Comparison of ENCODE assay signal across 14 cellular contexts in genomic region chr2:44929680-44930273, GRCh38. TPM values are rescaled to one million over a fixed set of nuclear protein-coding genes. Genes with fewer than 3 reads are reported as not detected.
DNase-seq lines count a peak whose midpoint lies in the region; ATAC-seq and TF ChIP-seq lines count a peak whose summit lies in the region.
"Had no signal": no experiment of that assay in that cellular context is flagged by ENCODE, and none has a peak within 500 bp of the region (broad histone marks: within the 10 kb centered on the region; RNA-seq: fewer than 3 reads in every experiment).

No MANE protein-coding gene starts in this region.

- H3K27ac Mint-ChIP-seq in activated T-helper 17 cell treated with anti-CD3 and anti-CD28 coated beads, Interleukin-2, amount 50 U/mL, for 72 hours = no peak overlapping the region
- peak overlapping the region; percentile 48 for H3K27ac Mint-ChIP-seq in type B pancreatic cell

- H3K4me3 Mint-ChIP-seq in activated T-helper 17 cell treated with anti-CD3 and anti-CD28 coated beads, Interleukin-2, amount 50 U/mL, for 72 hours = peak overlapping the region; percentile 11
- peak overlapping the region; percentile 78 for H3K4me3 Mint-ChIP-seq in type B pancreatic cell

- H3K4me3 ChIP-seq in right cardiac atrium (ENCODE audit: low read length) (peak overlapping the region; percentile 4), lower lobe of right lung (peak overlapping the region; percentile 25), PC-3 (ENCODE audit: low read length) (no peak overlapping the region)

- H3K36me3 ChIP-seq in lower lobe of right lung (no peaks in the 10 kb centered on the region), PC-3 (ENCODE audit: low read depth, low read length) (no peaks in the 10 kb centered on the region)

- no peaks in the 10 kb centered on the region for H3K9me3 Mint-ChIP-seq in activated T-helper 17 cell treated with anti-CD3 and anti-CD28 coated beads, Interleukin-2, amount 50 U/mL, for 72 hours
- no peaks in the 10 kb centered on the region for H3K9me3 Mint-ChIP-seq in type B pancreatic cell
- H3K9me3 Mint-ChIP-seq: activated T-cell treated with anti-CD3 and anti-CD28 coated beads, Interleukin-2, amount 50 U/mL, for 4 hours had no signal

- no peak overlapping the region for H3K9ac ChIP-seq in PC-3 (ENCODE audit: low read length)

- H4K20me1 ChIP-seq in PC-3 (ENCODE audit: low read length) = no peaks in the 10 kb centered on the region

- BruUV-seq in PC-3 (replicated peaks; lab: Mats Ljungman, UMichigan) = no TSS peak

- no peak overlapping the region for H3K4me2 ChIP-seq in PC-3 (ENCODE audit: low read length)

- peaks cover 3% of the 10 kb centered on the region for H3K27me3 ChIP-seq in right cardiac atrium (ENCODE audit: control insufficient read depth, insufficient read depth)
- H3K27me3 ChIP-seq in lower lobe of right lung (ENCODE audit: low read depth) = peaks cover 99% of the 10 kb centered on the region
- H3K27me3 ChIP-seq in PC-3 (ENCODE audit: low read length) = peaks cover 32% of the 10 kb centered on the region

- no peaks in the 10 kb centered on the region for H3F3A ChIP-seq in PC-3 (ENCODE audit: low read length, unreplicated experiment)

- H3K9me3 ChIP-seq in right cardiac atrium (ENCODE audit: control insufficient read depth, low read length) (no peaks in the 10 kb centered on the region), lower lobe of right lung (no peaks in the 10 kb centered on the region), PC-3 (ENCODE audit: low read length) (no peaks in the 10 kb centered on the region)

- H3K9me2 ChIP-seq in PC-3 (replicated peaks; ENCODE audit: low read length) = no peaks in the 10 kb centered on the region

- peaks cover 73% of the 10 kb centered on the region for H3K27me3 Mint-ChIP-seq in activated T-helper 17 cell treated with anti-CD3 and anti-CD28 coated beads, Interleukin-2, amount 50 U/mL, for 72 hours
- H3K27me3 Mint-ChIP-seq in type B pancreatic cell = peaks cover 91% of the 10 kb centered on the region

- H3K79me2 ChIP-seq in PC-3 (ENCODE audit: low read length) = no peaks in the 10 kb centered on the region

- peaks cover 6% of the 10 kb centered on the region for H3K4me1 Mint-ChIP-seq in activated T-helper 17 cell treated with anti-CD3 and anti-CD28 coated beads, Interleukin-2, amount 50 U/mL, for 72 hours
- peaks cover 12% of the 10 kb centered on the region for H3K4me1 Mint-ChIP-seq in type B pancreatic cell (ENCODE audit: unreplicated experiment)

- H3K36me3 Mint-ChIP-seq in activated T-helper 17 cell treated with anti-CD3 and anti-CD28 coated beads, Interleukin-2, amount 50 U/mL, for 72 hours (ENCODE audit: low read depth) = no peaks in the 10 kb centered on the region
- H3K36me3 Mint-ChIP-seq in type B pancreatic cell = no peaks in the 10 kb centered on the region

- no peak overlapping the region for H2AFZ ChIP-seq in PC-3 (ENCODE audit: low read length)

- TF ChIP-seq CTCF in lower lobe of right lung (IDR thresholded peaks at IDR 0.05) = no peak
- no peak for TF ChIP-seq CTCF in type B pancreatic cell (conservative IDR thresholded peaks at IDR 0.05)
- no peak for TF ChIP-seq CTCF in PC-3 (conservative IDR thresholded peaks at IDR 0.05; ENCODE audit: low read depth, low read length)

- H3K27ac ChIP-seq in right cardiac atrium (ENCODE audit: low read length) (no peak overlapping the region), lower lobe of right lung (no peak overlapping the region), PC-3 (ENCODE audit: low read length) (no peak overlapping the region)

- ATAC-seq in right cardiac atrium = no peak
- ATAC-seq in left ventricle myocardium superior = no peak
- no peak for ATAC-seq in activated T-helper 17 cell treated with anti-CD3 and anti-CD28 coated beads, Interleukin-2, amount 50 U/mL, for 72 hours (replicated peaks)
- ATAC-seq in lower lobe of right lung = peak in 1 of 2 donors; percentile 19
- ATAC-seq in HG02623 (IDR thresholded peaks at IDR 0.05; ENCODE audit: unreplicated experiment) = no peak
- ATAC-seq in PC-3 = no peak

- CTCF ChIA-PET in PC-3 (lab: Charles Lee) = no interaction called here

- H3K4me1 ChIP-seq in right cardiac atrium (ENCODE audit: control insufficient read depth, insufficient read depth, low read length) (no peaks in the 10 kb centered on the region), lower lobe of right lung (peaks cover 25% of the 10 kb centered on the region), PC-3 (ENCODE audit: insufficient read depth, low read length) (0 out of 2 replicates have a peak, but pooled peaks cover 1% of the 10 kb centered on the region)

- WGBS in right cardiac atrium = 6% methylated on average over 44 of the region's 44 CpGs

- intact Hi-C loops in right cardiac atrium (cut with DNase I) = no loop called here
- intact Hi-C loops in left ventricle myocardium superior (cut with micrococcal nuclease) = no loop called here
- intact Hi-C loops in lower lobe of right lung (cut with DNase I) = no loop called here
- intact Hi-C loops in PC-3 (cut with micrococcal nuclease) = no loop called here

- POLR2A ChIA-PET in PC-3 (lab: Charles Lee; ENCODE audit: unreplicated experiment) = no interaction called here

- DNase-seq in right cardiac atrium (no peak), left ventricle myocardium superior (no peak), lower lobe of right lung (peak; percentile 52), type B pancreatic cell (ENCODE audit: extremely low spot score, unreplicated experiment) (no peak), PC-3 (no peak)
- no peak for DNase-seq in stimulated activated CD4-positive, alpha-beta T cell treated with anti-CD3 and anti-CD28 coated beads, Interleukin-2, amount 100 ng/mL, for 24 hours
- DNase-seq: activated T-cell treated with anti-CD3 and anti-CD28 coated beads, Interleukin-2, amount 50 U/mL, for 4 hours; effector CD4-positive, alpha-beta T cell; NCI-H187 treated with DMSO at 0.1 percent for 48 hours; posterior cingulate gyrus; SHP77 had no signal

RNA-seq across cellular contexts. Expression of gene SIX3, which starts 11.7 kb away (rescaled TPM):
- total RNA-seq in right cardiac atrium (not detected), left ventricle myocardium superior (not detected), lower lobe of right lung (not detected), type B pancreatic cell (ENCODE audit: low replicate concordance) (0.68 TPM in 1 of 2 replicates, not detected in the other), PC-3 (2014; rRNA removed) (0.07 TPM in 1 of 2 replicates, not detected in the other)
- not detected for polyA plus RNA-seq in right cardiac atrium
- total RNA-seq in activated T-helper 17 cell treated with anti-CD3 and anti-CD28 coated beads, Interleukin-2, amount 50 U/mL, for 72 hours = not detected
- total RNA-seq: liver had no signal
- polyA plus RNA-seq: liver had no signal
